Comparison of ENCODE assay signal across 13 cellular contexts in the genomic region with DNA sequence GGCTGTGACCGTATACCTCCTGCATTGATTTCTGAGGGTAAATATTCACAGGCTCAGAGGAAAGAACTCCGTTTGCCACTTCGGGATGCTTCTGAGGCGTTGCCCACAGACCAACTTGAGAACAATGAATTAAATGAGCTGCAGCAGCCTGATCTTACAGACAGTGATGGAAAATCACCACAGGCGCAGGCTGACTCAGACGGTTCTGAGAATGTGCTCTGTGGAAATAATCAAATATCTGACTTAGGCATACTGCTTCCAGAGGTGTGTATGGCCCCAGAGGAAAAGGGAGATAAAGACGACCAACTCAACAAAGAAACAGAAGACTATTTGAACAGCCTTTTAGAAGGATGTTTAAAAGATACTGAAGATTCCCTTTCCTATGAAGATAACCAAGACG.
A peak's percentile ranks its signal among the peaks of the same experiment; 100 is the strongest.
DNase-seq lines count a peak whose midpoint lies in the region; ATAC-seq and TF ChIP-seq lines count a peak whose summit lies in the region.
"Had no signal": no experiment of that assay in that cellular context is flagged by ENCODE, and none has a peak within 500 bp of the region (broad histone marks: within the 10 kb centered on the region; RNA-seq: fewer than 3 reads in every experiment).

No MANE protein-coding gene starts in this region.

- no peaks in the 10 kb centered on the region for H3K27me3 ChIP-seq in HUES64 (ENCODE audit: insufficient read depth, low read length)
- H3K27me3 ChIP-seq in brain microvascular endothelial cell (replicated peaks): no peaks in the 10 kb centered on the region
- no peaks in the 10 kb centered on the region for H3K27me3 ChIP-seq in skeletal muscle satellite cell (ENCODE audit: control insufficient read depth, insufficient read depth, low read length)

- 89% methylated on average over 8 of the region's 8 CpGs for whole genome bisulfite sequencing in HUES64

- ATAC-seq in left ventricle myocardium superior: peak; percentile 62
- no peak for ATAC-seq in HG02938 (IDR thresholded peaks at IDR 0.05; ENCODE audit: unreplicated experiment)
- no peak for ATAC-seq in T-cell (replicated peaks in 1 of 4)
- ATAC-seq in HG03175 (IDR thresholded peaks at IDR 0.05; ENCODE audit: unreplicated experiment): no peak

- intact Hi-C loops in left ventricle myocardium superior (cut with micrococcal nuclease): loop anchor here (10.0 kb wide), 2 partner anchors 47 to 83 kb away; a partner anchor contains a TSS

- H3K27ac ChIP-seq in HUES64 (ENCODE audit: low read depth, low read length): no peak overlapping the region
- peak overlapping the region; percentile 46 for H3K27ac ChIP-seq in brain microvascular endothelial cell
- H3K27ac ChIP-seq: lower lobe of right lung, PC-9 had no signal

- peaks cover 22% of the 10 kb centered on the region for H3K36me3 ChIP-seq in HUES64 (ENCODE audit: insufficient read depth, low read length)
- H3K36me3 ChIP-seq in brain microvascular endothelial cell (replicated peaks): peaks cover 5% of the 10 kb centered on the region
- H3K36me3 ChIP-seq in skeletal muscle satellite cell (ENCODE audit: insufficient read depth, low read length): peaks cover 21% of the 10 kb centered on the region

- no peaks in the 10 kb centered on the region for H3K9me3 Mint-ChIP-seq in T-cell

- 0 out of 2 replicates have a peak overlapping the region, but pooled peaks have one; percentile 5 for H3K9ac ChIP-seq in HUES64 (ENCODE audit: low read depth, low read length)
- peak overlapping the region; percentile 39 for H3K9ac ChIP-seq in skeletal muscle satellite cell (ENCODE audit: low read depth, low read length)

- POLR2A ChIA-PET in T-cell (lab: Charles Lee): no interaction called here

- no peak overlapping the region for H3K27ac Mint-ChIP-seq in T-cell
- H3K27ac Mint-ChIP-seq: activated CD4-positive, alpha-beta memory T cell treated with anti-CD3 and anti-CD28 coated beads, Interleukin-2, amount 10 ng/mL, durations not matched to agents 7 days and 5 days had no signal

- H3K4me3 ChIP-seq in HUES64 (ENCODE audit: low read length): no peak overlapping the region
- H3K4me3 ChIP-seq in brain microvascular endothelial cell (ENCODE audit: low read depth, low read length): no peak overlapping the region
- peak overlapping the region; percentile 22 for H3K4me3 ChIP-seq in skeletal muscle satellite cell (ENCODE audit: low read length)
- H3K4me3 ChIP-seq: lower lobe of right lung, PC-9 had no signal

- H3K4me1 Mint-ChIP-seq in T-cell: peaks cover 19 to 28% (median 21%) of the 10 kb centered on the region in 3 donors
- H3K4me1 Mint-ChIP-seq: activated CD4-positive, alpha-beta memory T cell treated with anti-CD3 and anti-CD28 coated beads, Interleukin-2, amount 10 ng/mL, durations not matched to agents 7 days and 5 days had no signal

- H3K27me3 Mint-ChIP-seq in T-cell: no peaks in the 10 kb centered on the region
- H3K27me3 Mint-ChIP-seq: activated CD4-positive, alpha-beta memory T cell treated with anti-CD3 and anti-CD28 coated beads, Interleukin-2, amount 10 ng/mL, durations not matched to agents 7 days and 5 days had no signal

- H3K36me3 Mint-ChIP-seq in T-cell: peaks cover 46% of the 10 kb centered on the region

- H3K4me2 ChIP-seq in skeletal muscle satellite cell (ENCODE audit: low read length): peak overlapping the region; percentile 71
- H3K4me2 ChIP-seq: PC-9 had no signal

- no peak overlapping the region for H3K4me3 Mint-ChIP-seq in T-cell
- H3K4me3 Mint-ChIP-seq: activated CD4-positive, alpha-beta memory T cell treated with anti-CD3 and anti-CD28 coated beads, Interleukin-2, amount 10 ng/mL, durations not matched to agents 7 days and 5 days had no signal

- H3K9me3 ChIP-seq in HUES64 (ENCODE audit: insufficient read depth, low read depth, low read length) (no peaks in the 10 kb centered on the region), skeletal muscle satellite cell (replicated peaks; ENCODE audit: low read length) (no peaks in the 10 kb centered on the region)
- H3K9me3 ChIP-seq: Caco-2, lower lobe of right lung had no signal

- TF ChIP-seq CTCF in brain microvascular endothelial cell (IDR thresholded peaks at IDR 0.05; ENCODE audit: low read depth, low read length, missing control alignments): no peak

- peaks cover 11% of the 10 kb centered on the region for H3K4me1 ChIP-seq in HUES64 (ENCODE audit: insufficient read depth, low read length)
- peaks cover 4% of the 10 kb centered on the region for H3K4me1 ChIP-seq in skeletal muscle satellite cell (ENCODE audit: control insufficient read depth, insufficient read depth, low read length)
- H3K4me1 ChIP-seq: Caco-2, lower lobe of right lung had no signal

- DNase-seq in brain microvascular endothelial cell (peak; percentile 34), left ventricle myocardium superior (no peak), T-cell (no peak)
- DNase-seq: activated CD4-positive, alpha-beta memory T cell treated with anti-CD3 and anti-CD28 coated beads, Interleukin-2, amount 10 ng/mL, durations not matched to agents 7 days and 5 days; activated naive CD4-positive, alpha-beta T cell treated with anti-CD3 and anti-CD28 coated beads, Interleukin-2, amount 50 U/mL, for 16 hours; lower lobe of right lung; PC-9; T-helper 9 cell had no signal

- CTCF ChIA-PET in T-cell (lab: Charles Lee): no interaction called here

- in situ Hi-C loops in brain microvascular endothelial cell (cut with HindIII; ENCODE audit: low pct_ligation_motif_present, low sequenced_read_pairs): no loop called here
